Comparison of ENCODE assay signal across 1 cellular context in the genomic region with DNA sequence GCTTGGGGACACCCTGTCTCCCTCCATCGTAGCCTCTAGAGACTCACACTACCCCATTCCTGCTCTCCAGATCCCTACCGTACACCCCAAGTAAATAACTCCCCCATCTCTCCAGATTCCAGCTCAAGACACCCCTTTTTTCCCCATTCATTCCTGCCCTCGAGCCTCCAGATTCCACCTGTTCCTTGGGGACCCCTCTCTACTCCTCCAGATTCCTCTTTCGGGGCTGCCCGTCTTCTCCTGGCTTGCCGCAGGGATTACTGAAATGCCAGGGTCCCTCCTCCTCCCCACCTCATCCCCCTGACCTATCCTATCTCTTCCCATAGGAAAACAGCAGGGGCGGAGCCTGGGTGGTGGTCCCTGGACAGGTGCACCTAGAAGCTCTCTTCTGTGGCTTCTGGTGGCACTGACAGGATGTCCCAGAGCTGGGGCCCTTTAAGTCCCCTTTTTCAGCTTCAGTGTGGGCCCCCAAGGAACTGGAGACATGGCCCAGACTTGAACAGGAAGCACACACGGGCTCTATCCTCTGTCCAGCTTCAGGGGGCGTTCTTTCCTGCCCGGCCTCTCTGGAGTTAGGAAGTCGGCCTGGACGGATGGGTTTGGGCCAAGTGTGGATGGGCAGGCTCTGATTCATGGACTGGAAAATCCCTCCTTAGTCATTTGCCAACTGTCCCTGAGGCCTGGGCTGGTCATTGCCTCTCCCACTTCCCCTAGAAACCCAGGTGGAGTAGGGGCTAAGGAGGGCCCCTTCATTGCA.
TF ChIP-seq lines count a peak whose summit lies in the region.

No MANE protein-coding gene starts in this region.

TF ChIP-seq in HEK293, 187 proteins besides CTCF, POLR2A, EP300 and RAD21 (continued from another document):
- TF ChIP-seq, protein P1, sequence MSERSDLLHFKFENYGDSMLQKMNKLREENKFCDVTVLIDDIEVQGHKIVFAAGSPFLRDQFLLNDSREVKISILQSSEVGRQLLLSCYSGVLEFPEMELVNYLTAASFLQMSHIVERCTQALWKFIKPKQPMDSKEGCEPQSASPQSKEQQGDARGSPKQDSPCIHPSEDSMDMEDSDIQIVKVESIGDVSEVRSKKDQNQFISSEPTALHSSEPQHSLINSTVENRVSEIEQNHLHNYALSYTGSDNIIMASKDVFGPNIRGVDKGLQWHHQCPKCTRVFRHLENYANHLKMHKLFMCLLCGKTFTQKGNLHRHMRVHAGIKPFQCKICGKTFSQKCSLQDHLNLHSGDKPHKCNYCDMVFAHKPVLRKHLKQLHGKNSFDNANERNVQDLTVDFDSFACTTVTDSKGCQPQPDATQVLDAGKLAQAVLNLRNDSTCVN (tag by site-specific recombination; optimal IDR thresholded peaks at IDR 0.05), result no peak
- TF ChIP-seq BCL11A (tag by site-specific recombination; IDR thresholded peaks at IDR 0.05; ENCODE audit: low read depth), result no peak
- no peak for TF ChIP-seq ZNF777 (tag by site-specific recombination; IDR thresholded peaks at IDR 0.05; ENCODE audit: borderline replicate concordance)
- no peak for TF ChIP-seq ZNF626 (tag by site-specific recombination; IDR thresholded peaks at IDR 0.05)
- TF ChIP-seq KLF7 (tag by site-specific recombination; IDR thresholded peaks at IDR 0.05; ENCODE audit: borderline replicate concordance), result no peak
- TF ChIP-seq, protein P2, sequence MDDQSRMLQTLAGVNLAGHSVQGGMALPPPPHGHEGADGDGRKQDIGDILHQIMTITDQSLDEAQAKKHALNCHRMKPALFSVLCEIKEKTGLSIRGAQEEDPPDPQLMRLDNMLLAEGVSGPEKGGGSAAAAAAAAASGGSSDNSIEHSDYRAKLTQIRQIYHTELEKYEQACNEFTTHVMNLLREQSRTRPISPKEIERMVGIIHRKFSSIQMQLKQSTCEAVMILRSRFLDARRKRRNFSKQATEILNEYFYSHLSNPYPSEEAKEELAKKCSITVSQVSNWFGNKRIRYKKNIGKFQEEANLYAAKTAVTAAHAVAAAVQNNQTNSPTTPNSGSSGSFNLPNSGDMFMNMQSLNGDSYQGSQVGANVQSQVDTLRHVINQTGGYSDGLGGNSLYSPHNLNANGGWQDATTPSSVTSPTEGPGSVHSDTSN (CRISPR knock-in tag; IDR thresholded peaks at IDR 0.05), result no peak
- peak; percentile 59 for TF ChIP-seq SP2 (tag by site-specific recombination; IDR thresholded peaks at IDR 0.05)
- no peak for TF ChIP-seq TRIM28 (IDR thresholded peaks at IDR 0.05; ENCODE audit: borderline replicate concordance, low read length)
- no peak for TF ChIP-seq ZNF768 (tag by site-specific recombination; IDR thresholded peaks at IDR 0.05)
- TF ChIP-seq IKZF3 (tag by site-specific recombination; IDR thresholded peaks at IDR 0.05), result peak; percentile 30; the same call in 1 of the 2 replicates
- no peak for TF ChIP-seq ZNF610 (tag by site-specific recombination; IDR thresholded peaks at IDR 0.05; ENCODE audit: borderline replicate concordance)
- TF ChIP-seq WT1 (tag by site-specific recombination; IDR thresholded peaks at IDR 0.05), result no peak
- no peak for TF ChIP-seq SALL2 (tag by site-specific recombination; IDR thresholded peaks at IDR 0.05; ENCODE audit: borderline replicate concordance)
- no peak for TF ChIP-seq ZBTB21 (tag by site-specific recombination; IDR thresholded peaks at IDR 0.05)
- TF ChIP-seq ZNF514 (tag by site-specific recombination; IDR thresholded peaks at IDR 0.05), result no peak
- 0 out of 2 replicates have a peak, but pooled peaks have one; percentile 11 for TF ChIP-seq ZNF335 (tag by site-specific recombination; conservative IDR thresholded peaks at IDR 0.05)
- TF ChIP-seq REPIN1 (tag by site-specific recombination; IDR thresholded peaks at IDR 0.05; ENCODE audit: low read depth), result no peak
- TF ChIP-seq ZSCAN30 (tag by site-specific recombination; IDR thresholded peaks at IDR 0.05), result no peak
- TF ChIP-seq, protein P3, sequence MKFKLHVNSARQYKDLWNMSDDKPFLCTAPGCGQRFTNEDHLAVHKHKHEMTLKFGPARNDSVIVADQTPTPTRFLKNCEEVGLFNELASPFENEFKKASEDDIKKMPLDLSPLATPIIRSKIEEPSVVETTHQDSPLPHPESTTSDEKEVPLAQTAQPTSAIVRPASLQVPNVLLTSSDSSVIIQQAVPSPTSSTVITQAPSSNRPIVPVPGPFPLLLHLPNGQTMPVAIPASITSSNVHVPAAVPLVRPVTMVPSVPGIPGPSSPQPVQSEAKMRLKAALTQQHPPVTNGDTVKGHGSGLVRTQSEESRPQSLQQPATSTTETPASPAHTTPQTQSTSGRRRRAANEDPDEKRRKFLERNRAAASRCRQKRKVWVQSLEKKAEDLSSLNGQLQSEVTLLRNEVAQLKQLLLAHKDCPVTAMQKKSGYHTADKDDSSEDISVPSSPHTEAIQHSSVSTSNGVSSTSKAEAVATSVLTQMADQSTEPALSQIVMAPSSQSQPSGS (tag by site-specific recombination; IDR thresholded peaks at IDR 0.05; ENCODE audit: low read depth), result no peak
- no peak for TF ChIP-seq ZNF394 (tag by site-specific recombination; IDR thresholded peaks at IDR 0.05; ENCODE audit: borderline replicate concordance)
- peak; percentile 36; the same call in 1 of the 2 replicates for TF ChIP-seq ZNF366 (tag by site-specific recombination; conservative IDR thresholded peaks at IDR 0.05)
- 0 out of 2 replicates have a peak, but pooled peaks have one; percentile 12 for TF ChIP-seq SCRT2 (tag by site-specific recombination; IDR thresholded peaks at IDR 0.05)
